ENCODE assay signal across 17 cellular contexts in genomic region chr17:29624586-29624985, GRCh38. TPM values are rescaled to one million over a fixed set of nuclear protein-coding genes. Genes with fewer than 3 reads are reported as not detected.
DNase-seq lines count a peak whose midpoint lies in the region; ATAC-seq and TF ChIP-seq lines count a peak whose summit lies in the region.
"Had no signal": no experiment of that assay in that cellular context is flagged by ENCODE, and none has a peak within 500 bp of the region (broad histone marks: within the 10 kb centered on the region; RNA-seq: fewer than 3 reads in every experiment).

No MANE protein-coding gene starts in this region.

- TF ChIP-seq POLR2A in gastrocnemius medialis (IDR thresholded peaks at IDR 0.05): peak in 1 of 2 donors; percentile 1

- DNase-seq in activated T-cell treated with anti-CD3 and anti-CD28 coated beads, Interleukin-2, amount 50 U/mL, for 4 hours: no peak
- no peak for DNase-seq in activated T-cell treated with anti-CD3 and anti-CD28 coated beads for 4 hours
- DNase-seq in GM23248: no peak
- DNase-seq in activated naive CD8-positive, alpha-beta T cell treated with anti-CD3 and anti-CD28 coated beads, Interleukin-2, amount 50 U/mL, for 24 hours: no peak
- no peak for DNase-seq in gastrocnemius medialis
- no peak for DNase-seq in HEK293T (ENCODE audit: extremely low spot score)
- DNase-seq: colonic mucosa, COR-L47, MM.1S, NCI-H2081, T-helper 1 cell, uterus, WERI-Rb-1 had no signal

- H3K27me3 ChIP-seq in GM23248 (replicated peaks; ENCODE audit: insufficient read depth) (no peaks in the 10 kb centered on the region), gastrocnemius medialis (no peaks in the 10 kb centered on the region)
- H3K27me3 ChIP-seq: ascending aorta, colonic mucosa, uterus had no signal

- intact Hi-C loops in gastrocnemius medialis (cut with DNase I; ENCODE audit: low total_unique reads): loop anchor here (5.0 to 10.0 kb wide), 3 partner anchors 53 to 490 kb away; no protein-coding TSS in a partner anchor

- no peaks in the 10 kb centered on the region for H3K9me3 Mint-ChIP-seq in activated T-cell treated with anti-CD3 and anti-CD28 coated beads, Interleukin-2, amount 50 U/mL, for 4 hours
- no peaks in the 10 kb centered on the region for H3K9me3 Mint-ChIP-seq in activated naive CD8-positive, alpha-beta T cell treated with anti-CD3 and anti-CD28 coated beads, Interleukin-2, amount 50 U/mL, for 24 hours

- no peak for TF ChIP-seq CTCF in gastrocnemius medialis (IDR thresholded peaks at IDR 0.05 in 4 of 5, conservative IDR thresholded peaks at IDR 0.05 in 1 of 5)

- H2AFZ ChIP-seq in GM23248: peak overlapping the region; percentile 78

- no peak overlapping the region for H3K4me3 Mint-ChIP-seq in activated T-cell treated with anti-CD3 and anti-CD28 coated beads, Interleukin-2, amount 50 U/mL, for 4 hours
- peak overlapping the region; percentile 79 for H3K4me3 Mint-ChIP-seq in activated naive CD8-positive, alpha-beta T cell treated with anti-CD3 and anti-CD28 coated beads, Interleukin-2, amount 50 U/mL, for 24 hours

- peak overlapping the region; percentile 35 for H3K4me2 ChIP-seq in GM23248 (ENCODE audit: unreplicated experiment)

- POLR2A ChIA-PET in HEK293T (lab: Yijun Ruan, JAX): interaction anchor here (1.1 to 1.3 kb wide), 2 partner anchors 28 to 32 kb away, joined by 4 to 5 read pairs; partner anchors contain the start of gene ANKRD13B

- H3K36me3 Mint-ChIP-seq in activated T-cell treated with anti-CD3 and anti-CD28 coated beads, Interleukin-2, amount 50 U/mL, for 4 hours (ENCODE audit: insufficient read depth): peaks cover 2% of the 10 kb centered on the region
- peaks cover 2% of the 10 kb centered on the region for H3K36me3 Mint-ChIP-seq in activated naive CD8-positive, alpha-beta T cell treated with anti-CD3 and anti-CD28 coated beads, Interleukin-2, amount 50 U/mL, for 24 hours (ENCODE audit: low read depth)

- H3K79me2 ChIP-seq in GM23248 (ENCODE audit: insufficient read depth): no peaks in the 10 kb centered on the region

- CTCF ChIA-PET in HEK293T (lab: Yijun Ruan, JAX): interaction anchor here (0.6 to 1.8 kb wide), 5 partner anchors 14 to 473 kb away, joined by 3 to 5 read pairs (median 3); no protein-coding TSS in a partner anchor

- no peaks in the 10 kb centered on the region for H3K27me3 Mint-ChIP-seq in activated T-cell treated with anti-CD3 and anti-CD28 coated beads, Interleukin-2, amount 50 U/mL, for 4 hours (ENCODE audit: low read depth)
- H3K27me3 Mint-ChIP-seq in activated naive CD8-positive, alpha-beta T cell treated with anti-CD3 and anti-CD28 coated beads, Interleukin-2, amount 50 U/mL, for 24 hours: no peaks in the 10 kb centered on the region

- H3K9ac ChIP-seq in GM23248: peak overlapping the region; percentile 33; the same call in 1 of the 2 replicates

- H3K36me3 ChIP-seq in GM23248 (ENCODE audit: low read depth): no peaks in the 10 kb centered on the region
- peaks cover 0 to 10% of the 10 kb centered on the region in 2 donors for H3K36me3 ChIP-seq in gastrocnemius medialis
- H3K36me3 ChIP-seq: ascending aorta, colonic mucosa, uterus, WERI-Rb-1 had no signal

- H3K9me2 ChIP-seq in GM23248 (ENCODE audit: insufficient read depth): no peaks in the 10 kb centered on the region

- H3K4me1 ChIP-seq in GM23248 (ENCODE audit: insufficient read depth) (peaks cover 8% of the 10 kb centered on the region), gastrocnemius medialis (peaks cover 62 to 64% of the 10 kb centered on the region in 2 donors)

- H4K20me1 ChIP-seq in GM23248 (ENCODE audit: insufficient read depth): no peaks in the 10 kb centered on the region

- peaks cover 52% of the 10 kb centered on the region for H3K4me1 Mint-ChIP-seq in activated T-cell treated with anti-CD3 and anti-CD28 coated beads, Interleukin-2, amount 50 U/mL, for 4 hours (ENCODE audit: low read depth)
- peaks cover 70% of the 10 kb centered on the region for H3K4me1 Mint-ChIP-seq in activated naive CD8-positive, alpha-beta T cell treated with anti-CD3 and anti-CD28 coated beads, Interleukin-2, amount 50 U/mL, for 24 hours

- peak; percentile 4 to 12 for ATAC-seq in activated T-cell treated with anti-CD3 and anti-CD28 coated beads, Interleukin-2, amount 50 U/mL, for 4 hours
- ATAC-seq in activated naive CD8-positive, alpha-beta T cell treated with anti-CD3 and anti-CD28 coated beads, Interleukin-2, amount 50 U/mL, for 24 hours: peak; percentile 33
- ATAC-seq in gastrocnemius medialis: no peak
- no peak for ATAC-seq in GM21786 (IDR thresholded peaks at IDR 0.05; ENCODE audit: unreplicated experiment)
- ATAC-seq in GM21381 (IDR thresholded peaks at IDR 0.05; ENCODE audit: unreplicated experiment): no peak
- ATAC-seq: Panc1 had no signal

- H3K4me3 ChIP-seq in GM23248: no peak overlapping the region
- no peak overlapping the region for H3K4me3 ChIP-seq in gastrocnemius medialis
- H3K4me3 ChIP-seq: ascending aorta, colonic mucosa, uterus had no signal

- peak overlapping the region; percentile 92 for H3K27ac Mint-ChIP-seq in activated naive CD8-positive, alpha-beta T cell treated with anti-CD3 and anti-CD28 coated beads, Interleukin-2, amount 50 U/mL, for 24 hours

- H3K9me3 ChIP-seq in GM23248 (ENCODE audit: low read depth): no peaks in the 10 kb centered on the region
- no peaks in the 10 kb centered on the region for H3K9me3 ChIP-seq in gastrocnemius medialis
- H3K9me3 ChIP-seq: ascending aorta, colonic mucosa, uterus had no signal

- WGBS in GM23248 (ENCODE audit: low coverage in 1 of 2, low lambda C conversion rate in 2 of 2, missing lambda C conversion rate in 2 of 2), 2 experiments: 32 to 38% methylated on average over 4 of the region's 4 CpGs

- H3K27ac ChIP-seq in GM23248 (peak overlapping the region; percentile 71), gastrocnemius medialis (peak overlapping the region; percentile 98 to 100 (median 99))
- H3K27ac ChIP-seq: ascending aorta, colonic mucosa, uterus had no signal

- in situ Hi-C loops in GM23248 (cut with MboI): no loop called here
- in situ Hi-C loops in gastrocnemius medialis (cut with MboI; ENCODE audit: low sequenced_read_pairs in 4 of 4): loop anchor here in 3 of 4 donors (10.0 to 25.0 kb wide), 3 partner anchors 150 to 313 kb away; partner anchors contain the start of genes EFCAB5 (in 2 of the 3) and SSH2 (in 2 of the 3)

- H3F3A ChIP-seq in GM23248 (ENCODE audit: insufficient read depth): peaks cover 15% of the 10 kb centered on the region

TF ChIP-seq in HEK293T, 16 proteins besides CTCF, POLR2A, EP300 and RAD21:
- no peak for TF ChIP-seq ARNT (IDR thresholded peaks at IDR 0.05)

RNA-seq across cellular contexts. Expression of gene CORO6, which starts 1.9 kb away (rescaled TPM):
- total RNA-seq in activated T-cell treated with anti-CD3 and anti-CD28 coated beads, Interleukin-2, amount 50 U/mL, for 4 hours: 10 to 100 TPM in 2 of 3 donors, 1 to 10 TPM in 1; 9.8 to 12.3 (median 11.8) TPM
- total RNA-seq in GM23248 (2014; rRNA removed; shearing (Covaris generic)): 4.2 and 6.5 TPM in 2 replicates
- polyA plus RNA-seq in GM23248 (2016; fragmentation: Nextera tagmentation; extraction: Ambion mirVana): 3.7 and 4.0 TPM in 2 replicates
- total RNA-seq in gastrocnemius medialis: 100 to 1,000 TPM; 409 to 694 (median 563) TPM

RNA-seq across cellular contexts. Expression of gene ANKRD13B, which starts 31.7 kb away (rescaled TPM):
- 10 to 100 TPM; 33.3 to 40.7 (median 40.4) TPM for total RNA-seq in activated T-cell treated with anti-CD3 and anti-CD28 coated beads, Interleukin-2, amount 50 U/mL, for 4 hours
- total RNA-seq in GM23248 (2014; rRNA removed; shearing (Covaris generic)): 9.4 and 26.8 TPM in 2 replicates
- 1.3 and 1.7 TPM in 2 replicates for polyA plus RNA-seq in GM23248 (2016; fragmentation: Nextera tagmentation; extraction: Ambion mirVana)
- 10 to 100 TPM in 1 of 4 donors, 1 to 10 TPM in 3; 8.2 to 11.5 (median 9.2) TPM for total RNA-seq in gastrocnemius medialis

RNA-seq across cellular contexts. Expression of gene GIT1, which starts 35.1 kb away (rescaled TPM):
- total RNA-seq in activated T-cell treated with anti-CD3 and anti-CD28 coated beads, Interleukin-2, amount 50 U/mL, for 4 hours: 10 to 100 TPM; 79.3 to 91.3 (median 90.8) TPM
- 17.1 and 19.5 TPM in 2 replicates for total RNA-seq in GM23248 (2014; rRNA removed; shearing (Covaris generic))
- 4.4 and 6.0 TPM in 2 replicates for polyA plus RNA-seq in GM23248 (2016; fragmentation: Nextera tagmentation; extraction: Ambion mirVana)
- 10 to 100 TPM; 30.2 to 62.2 (median 41.1) TPM for total RNA-seq in gastrocnemius medialis

RNA-seq across cellular contexts. Expression of gene TP53I13, which starts 56.1 kb away (rescaled TPM):
- total RNA-seq in activated T-cell treated with anti-CD3 and anti-CD28 coated beads, Interleukin-2, amount 50 U/mL, for 4 hours: 10 to 100 TPM; 40.9 to 53.9 (median 42.1) TPM
- 63.7 and 67.2 TPM in 2 replicates for total RNA-seq in GM23248 (2014; rRNA removed; shearing (Covaris generic))
- 37.3 and 40.6 TPM in 2 replicates for polyA plus RNA-seq in GM23248 (2016; fragmentation: Nextera tagmentation; extraction: Ambion mirVana)
- 10 to 100 TPM; 31.0 to 50.2 (median 32.1) TPM for total RNA-seq in gastrocnemius medialis

RNA-seq across cellular contexts. Expression of gene ABHD15, which starts 57.7 kb away (rescaled TPM):
- 10 to 100 TPM in 1 of 3 donors, 1 to 10 TPM in 2; 7.6 to 10.6 (median 9.9) TPM for total RNA-seq in activated T-cell treated with anti-CD3 and anti-CD28 coated beads, Interleukin-2, amount 50 U/mL, for 4 hours
- total RNA-seq in GM23248 (2014; rRNA removed; shearing (Covaris generic)): 8.9 and 10.1 TPM in 2 replicates
- 2.4 and 2.9 TPM in 2 replicates for polyA plus RNA-seq in GM23248 (2016; fragmentation: Nextera tagmentation; extraction: Ambion mirVana)
- 1 to 10 TPM; 2.6 to 5.7 (median 5.0) TPM for total RNA-seq in gastrocnemius medialis

Comparison
In these comparisons a context has a peak if more than half of its experiments do, and no peak if none do; other contexts are left out.
1. ATAC-seq: peak in activated T-cell treated with anti-CD3 and anti-CD28 coated beads, Interleukin-2, amount 50 U/mL, for 4 hours (2 of 2) and activated naive CD8-positive, alpha-beta T cell treated with anti-CD3 and anti-CD28 coated beads, Interleukin-2, amount 50 U/mL, for 24 hours (single experiment); none in gastrocnemius medialis (0 of 2), GM21786 (single experiment) and GM21381 (single experiment).
2. RNA of gene CORO6, which starts 1.9 kb away (total RNA-seq): 409 to 694 TPM in gastrocnemius medialis; 9.8 to 12.3 TPM in activated T-cell treated with anti-CD3 and anti-CD28 coated beads, Interleukin-2, amount 50 U/mL, for 4 hours and 4.2 to 6.5 TPM in GM23248; every median in the first group is over 10 times any median in the second.